ENCODE assay signal across 19 cellular contexts in the genomic region with DNA sequence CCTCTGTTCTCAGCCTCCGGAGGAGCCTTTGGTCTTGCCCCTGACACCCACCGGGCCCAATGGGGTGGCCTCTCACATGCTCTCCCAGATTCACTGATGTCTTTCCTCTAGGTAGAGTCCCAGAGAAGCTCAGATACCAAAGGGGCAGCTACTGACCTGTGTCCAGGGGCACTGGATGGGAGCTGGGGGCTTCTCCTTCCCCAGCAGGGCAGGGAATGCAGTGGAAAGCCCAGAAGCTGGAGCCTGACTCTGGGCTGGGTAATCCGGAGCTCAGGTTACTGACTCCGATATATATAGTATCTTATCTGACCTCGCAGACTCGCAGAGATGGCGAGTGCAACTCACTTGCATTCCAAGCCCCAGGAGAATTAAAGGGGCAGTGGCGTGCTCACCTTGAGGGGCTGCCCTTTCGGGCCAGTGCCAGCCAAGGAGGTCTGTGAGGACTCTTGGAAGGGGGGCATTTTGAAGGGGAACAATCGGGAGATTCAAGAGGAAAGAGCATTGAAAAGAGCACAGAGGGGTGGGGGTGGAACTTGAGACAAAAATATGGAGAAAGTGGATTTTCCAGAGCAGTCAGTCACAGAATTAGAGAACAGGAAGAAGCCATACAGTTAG. TPM values are rescaled to one million over a fixed set of nuclear protein-coding genes. Genes with fewer than 3 reads are reported as not detected.
DNase-seq lines count a peak whose midpoint lies in the region; ATAC-seq and TF ChIP-seq lines count a peak whose summit lies in the region.
"Had no signal": no experiment of that assay in that cellular context is flagged by ENCODE, and none has a peak within 500 bp of the region (broad histone marks: within the 10 kb centered on the region; RNA-seq: fewer than 3 reads in every experiment).

No MANE protein-coding gene starts in this region.

- H3K9me3 ChIP-seq in Karpas-422 (ENCODE audit: low read length) = no peaks in the 10 kb centered on the region
- H3K9me3 ChIP-seq in body of pancreas = no peaks in the 10 kb centered on the region
- no peaks in the 10 kb centered on the region for H3K9me3 ChIP-seq in iPS-20b (ENCODE audit: insufficient read depth, low read depth, low read length)
- H3K9me3 ChIP-seq in gastrocnemius medialis = no peaks in the 10 kb centered on the region
- H3K9me3 ChIP-seq: Peyer's patch, vagina had no signal

- no peak for DNase-seq in Karpas-422
- DNase-seq in body of pancreas = no peak
- peak; percentile 69 to 87 for DNase-seq in gastrocnemius medialis
- DNase-seq in DMS153 (lab: John Stamatoyannopoulos, UW) = no peak
- no peak for DNase-seq in GDM1 (lab: John Stamatoyannopoulos, UW)
- no peak for DNase-seq in stimulated activated CD4-positive, alpha-beta T cell treated with anti-CD3 and anti-CD28 coated beads, Interleukin-2, amount 100 ng/mL, for 48 hours
- DNase-seq: activated CD4-positive, alpha-beta T cell treated with anti-CD3 and anti-CD28 coated beads, Interleukin-2, amount 50 U/mL, for 4 hours; activated T-cell treated with anti-CD3 and anti-CD28 coated beads, Interleukin-2, amount 50 U/mL, for 48 hours; KBM-7; NCI-H1436; NCI-H510A; Peyer's patch; retina; stimulated activated CD4-positive, alpha-beta T cell treated with anti-CD3 and anti-CD28 coated beads, Interleukin-4, amount 100 ng/mL, for 24 hours had no signal

- H3K36me3 ChIP-seq in Karpas-422 (ENCODE audit: insufficient read depth, low read length) (no peaks in the 10 kb centered on the region), body of pancreas (replicated peaks in 1 of 2; ENCODE audit: insufficient read depth in 1 of 2, low read depth in 2 of 2) (no peaks in the 10 kb centered on the region), iPS-20b (ENCODE audit: insufficient read depth, low read depth, low read length) (no peaks in the 10 kb centered on the region), gastrocnemius medialis (no peaks in the 10 kb centered on the region)
- H3K36me3 ChIP-seq: Peyer's patch, vagina had no signal

- H3K27ac ChIP-seq in Karpas-422 (ENCODE audit: low read length) (peak overlapping the region; percentile 26; the same call in 1 of the 2 replicates), body of pancreas (peak overlapping the region in 3 of 4 donors; percentile 88 to 95 (median 90)), iPS-20b (ENCODE audit: low read length) (no peak overlapping the region), gastrocnemius medialis (peak overlapping the region; percentile 96 to 99 (median 98))
- H3K27ac ChIP-seq: Peyer's patch, vagina had no signal

- H3K9ac ChIP-seq in Karpas-422 (ENCODE audit: low read length) (peak overlapping the region; percentile 17), iPS-20b (ENCODE audit: low read depth, low read length) (peak overlapping the region; percentile 45; the same call in 1 of the 2 replicates)

- H3K4me1 ChIP-seq in Karpas-422 (ENCODE audit: low read length) = peaks cover 75% of the 10 kb centered on the region
- H3K4me1 ChIP-seq in body of pancreas = peaks cover 69% of the 10 kb centered on the region
- peaks cover 43% of the 10 kb centered on the region for H3K4me1 ChIP-seq in iPS-20b (ENCODE audit: insufficient read depth, low read length)
- peaks cover 60 to 70% of the 10 kb centered on the region in 2 donors for H3K4me1 ChIP-seq in gastrocnemius medialis

- no peaks in the 10 kb centered on the region for H3K9me2 ChIP-seq in Karpas-422 (replicated peaks; ENCODE audit: insufficient read depth, low read length)

- H3K4me3 ChIP-seq in Karpas-422 (ENCODE audit: low read length) (no peak overlapping the region), body of pancreas (no peak overlapping the region), iPS-20b (ENCODE audit: low read length) (peak overlapping the region; percentile 31; the same call in 1 of the 2 replicates), gastrocnemius medialis (peak overlapping the region; percentile 60 to 73 (median 67))
- H3K4me3 ChIP-seq: Peyer's patch, vagina had no signal

- in situ Hi-C loops in gastrocnemius medialis (cut with MboI; ENCODE audit: low sequenced_read_pairs in 4 of 4) = no loop called here

- peak overlapping the region; percentile 35 for H3K4me2 ChIP-seq in Karpas-422 (ENCODE audit: low read depth, low read length, poor library complexity, severe bottlenecking)

- ATAC-seq in body of pancreas = no peak
- peak; percentile 50 to 55 for ATAC-seq in gastrocnemius medialis
- ATAC-seq: stimulated activated effector memory CD8-positive, alpha-beta T cell treated with anti-CD3 and anti-CD28 coated beads, Interleukin-12 subunit alpha, Interleukin-12 subunit beta, amount 100 ng/mL, for 72 hours had no signal

- TF ChIP-seq CTCF in body of pancreas (IDR thresholded peaks at IDR 0.05) (no peak), gastrocnemius medialis (IDR thresholded peaks at IDR 0.05 in 4 of 5, conservative IDR thresholded peaks at IDR 0.05 in 1 of 5) (no peak)

- intact Hi-C loops in body of pancreas (cut with DNase I) = loop anchor here (5.0 to 10.0 kb wide), 3 partner anchors 42 to 174 kb away; partner anchors contain the start of gene CBL
- intact Hi-C loops in gastrocnemius medialis (cut with DNase I; ENCODE audit: low total_unique reads) = loop anchor here (2.0 kb wide), 1 partner anchor 18 kb away; no protein-coding TSS in a partner anchor

- H3K27me3 ChIP-seq in Karpas-422 (ENCODE audit: low read length) (no peaks in the 10 kb centered on the region), body of pancreas (no peaks in the 10 kb centered on the region), iPS-20b (ENCODE audit: insufficient read depth, low read length) (peaks cover 35% of the 10 kb centered on the region), gastrocnemius medialis (no peaks in the 10 kb centered on the region)
- H3K27me3 ChIP-seq: Peyer's patch, vagina had no signal

- no peak overlapping the region for H2AFZ ChIP-seq in Karpas-422 (ENCODE audit: low read length)

- 43 to 63% methylated on average over 8 to 10 of the region's 10 CpGs for WGBS in body of pancreas, 2 donors

- H4K20me1 ChIP-seq in Karpas-422 (ENCODE audit: insufficient read depth, low read depth, low read length) = no peaks in the 10 kb centered on the region

- TF ChIP-seq POLR2A in body of pancreas (IDR thresholded peaks at IDR 0.05) (peak in 1 of 3 donors; percentile 18), gastrocnemius medialis (IDR thresholded peaks at IDR 0.05) (peak; percentile 94 to 97)

- no peaks in the 10 kb centered on the region for H3K79me2 ChIP-seq in Karpas-422 (ENCODE audit: low read length)

RNA-seq across cellular contexts. Expression of gene USP2, which starts 2.5 kb away (rescaled TPM):
- total RNA-seq in Karpas-422 (2014; rRNA removed; shearing (Covaris generic); ENCODE audit: low replicate concordance) = 15.4 and 16.9 TPM in 2 replicates
- 10 to 100 TPM in 1 of 2 donors, 1 to 10 TPM in 1; 3.9 to 19.4 TPM for total RNA-seq in body of pancreas
- total RNA-seq in gastrocnemius medialis = 100 to 1,000 TPM in 1 of 4 donors, 10 to 100 TPM in 3; 19.4 to 105 (median 46.0) TPM

RNA-seq across cellular contexts. Expression of gene MFRP, which starts 32.5 kb away (rescaled TPM):
- not detected in 2 replicates for total RNA-seq in Karpas-422 (2014; rRNA removed; shearing (Covaris generic); ENCODE audit: low replicate concordance)
- total RNA-seq in body of pancreas = under 1 TPM in 1 of 2 donors, not detected in 1; 0.52 TPM
- not detected for total RNA-seq in gastrocnemius medialis
- total RNA-seq: dermis microvascular lymphatic vessel endothelial cell, mononuclear cell, Peyer's patch, vagina had no signal

RNA-seq across cellular contexts. Expression of gene C1QTNF5, which starts 38.3 kb away (rescaled TPM):
- total RNA-seq in Karpas-422 (2014; rRNA removed; shearing (Covaris generic); ENCODE audit: low replicate concordance) = not detected in 2 replicates
- 10 to 100 TPM; 28.8 to 54.1 TPM for total RNA-seq in body of pancreas
- 10 to 100 TPM in 1 of 4 donors, 1 to 10 TPM in 3; 4.0 to 16.0 (median 6.0) TPM for total RNA-seq in gastrocnemius medialis
- total RNA-seq: mononuclear cell had no signal

RNA-seq across cellular contexts. Expression of gene THY1, which starts 44.0 kb away (rescaled TPM):
- total RNA-seq in Karpas-422 (2014; rRNA removed; shearing (Covaris generic); ENCODE audit: low replicate concordance) = not detected in 2 replicates
- total RNA-seq in body of pancreas = 1 to 10 TPM; 6.9 to 9.9 TPM
- under 1 TPM in 3 of 4 donors, not detected in 1; 0.22 to 0.70 (median 0.36) TPM for total RNA-seq in gastrocnemius medialis

RNA-seq across cellular contexts. Expression of gene RNF26, which starts 44.6 kb away (rescaled TPM):
- total RNA-seq in Karpas-422 (2014; rRNA removed; shearing (Covaris generic); ENCODE audit: low replicate concordance) = 3.9 and 8.8 TPM in 2 replicates
- total RNA-seq in body of pancreas (1 to 10 TPM; 5.7 to 9.2 TPM), gastrocnemius medialis (1 to 10 TPM; 3.8 to 5.1 (median 4.7) TPM)

Comparison
In these comparisons a context has a peak if more than half of its experiments do, and no peak if none do; other contexts are left out.
1. DNase-seq: peak in gastrocnemius medialis (2 of 2); none in Karpas-422 (single experiment), body of pancreas (0 of 4), DMS153 (single experiment), GDM1 (single experiment) and stimulated activated CD4-positive, alpha-beta T cell treated with anti-CD3 and anti-CD28 coated beads, Interleukin-2, amount 100 ng/mL, for 48 hours (0 of 2).
2. H3K4me3 ChIP-seq: peak in iPS-20b (single experiment) and gastrocnemius medialis (4 of 4); none in Karpas-422 (single experiment) and body of pancreas (0 of 2).